1 cellular context compared by ENCODE assay signal in the genomic region with DNA sequence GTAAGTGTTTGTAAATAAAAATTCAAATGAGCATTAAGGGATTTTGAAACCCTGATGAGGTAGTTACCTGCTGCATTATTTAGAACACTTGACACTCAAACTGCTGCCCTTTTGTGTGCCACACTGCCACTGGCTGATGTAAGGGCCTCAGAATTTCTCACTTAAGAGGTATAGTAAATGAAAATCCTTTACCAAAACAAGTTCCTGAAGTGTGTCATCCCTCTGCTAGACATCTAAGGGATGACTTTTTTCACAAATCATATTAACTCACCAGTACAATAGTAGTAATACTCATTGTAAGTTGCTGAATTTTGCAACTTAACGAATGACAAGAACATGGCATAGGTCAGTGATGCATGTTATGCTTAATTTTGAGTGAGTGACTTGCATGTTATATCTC.
TF ChIP-seq lines count a peak whose summit lies in the region.

No MANE protein-coding gene starts in this region.

TF ChIP-seq in K562, 482 proteins besides CTCF, POLR2A, EP300 and RAD21 (continued from another document):
- TF ChIP-seq KLF16 (IDR thresholded peaks at IDR 0.05) = no peak
- TF ChIP-seq, protein P1, sequence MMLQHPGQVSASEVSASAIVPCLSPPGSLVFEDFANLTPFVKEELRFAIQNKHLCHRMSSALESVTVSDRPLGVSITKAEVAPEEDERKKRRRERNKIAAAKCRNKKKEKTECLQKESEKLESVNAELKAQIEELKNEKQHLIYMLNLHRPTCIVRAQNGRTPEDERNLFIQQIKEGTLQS (IDR thresholded peaks at IDR 0.05) = no peak
- TF ChIP-seq, protein P1 (CRISPR knock-in tag; conservative IDR thresholded peaks at IDR 0.05) = no peak
